1 cellular context compared by ENCODE assay signal in genomic region chr17:82065193-82065637, GRCh38.
TF ChIP-seq lines count a peak whose summit lies in the region.

No MANE protein-coding gene starts in this region.

TF ChIP-seq in GM12878, 131 proteins besides CTCF, POLR2A, EP300 and RAD21:
- TF ChIP-seq TCF3 (IDR thresholded peaks at IDR 0.05; ENCODE audit: borderline replicate concordance, insufficient read depth, low read depth, low read length) (no peak), SIN3A (IDR thresholded peaks at IDR 0.05; ENCODE audit: low read depth, low read length) (peak; percentile 40; the same call in 1 of the 2 replicates), JUNB (IDR thresholded peaks at IDR 0.05) (no peak), NKRF (conservative IDR thresholded peaks at IDR 0.05) (0 out of 2 replicates have a peak, but pooled peaks have one; percentile 49), NR2C2 (IDR thresholded peaks at IDR 0.05; ENCODE audit: borderline replicate concordance, control insufficient read depth, insufficient read length, low read depth) (no peak), FOXM1 (IDR thresholded peaks at IDR 0.05; ENCODE audit: low read depth, low read length) (no peak), MEF2B (IDR thresholded peaks at IDR 0.05; ENCODE audit: partially characterized antibody, poor library complexity, severe bottlenecking) (peak; percentile 37), CBX3 (IDR thresholded peaks at IDR 0.05; ENCODE audit: borderline replicate concordance, low read depth) (no peak), RBBP5 (conservative IDR thresholded peaks at IDR 0.05) (no peak), ASH2L (IDR thresholded peaks at IDR 0.05; ENCODE audit: borderline replicate concordance, low read depth) (no peak), MAX (IDR thresholded peaks at IDR 0.05; ENCODE audit: low read depth, low read length) (no peak)
